In genomic region chr9:120892748-120893584, GRCh38 we compare ENCODE assay signal across 1 cellular context.
TF ChIP-seq lines count a peak whose summit lies in the region.

No MANE protein-coding gene starts in this region.

TF ChIP-seq in K562, 482 proteins besides CTCF, POLR2A, EP300 and RAD21 (continued from another document):
- TF ChIP-seq, protein P1, sequence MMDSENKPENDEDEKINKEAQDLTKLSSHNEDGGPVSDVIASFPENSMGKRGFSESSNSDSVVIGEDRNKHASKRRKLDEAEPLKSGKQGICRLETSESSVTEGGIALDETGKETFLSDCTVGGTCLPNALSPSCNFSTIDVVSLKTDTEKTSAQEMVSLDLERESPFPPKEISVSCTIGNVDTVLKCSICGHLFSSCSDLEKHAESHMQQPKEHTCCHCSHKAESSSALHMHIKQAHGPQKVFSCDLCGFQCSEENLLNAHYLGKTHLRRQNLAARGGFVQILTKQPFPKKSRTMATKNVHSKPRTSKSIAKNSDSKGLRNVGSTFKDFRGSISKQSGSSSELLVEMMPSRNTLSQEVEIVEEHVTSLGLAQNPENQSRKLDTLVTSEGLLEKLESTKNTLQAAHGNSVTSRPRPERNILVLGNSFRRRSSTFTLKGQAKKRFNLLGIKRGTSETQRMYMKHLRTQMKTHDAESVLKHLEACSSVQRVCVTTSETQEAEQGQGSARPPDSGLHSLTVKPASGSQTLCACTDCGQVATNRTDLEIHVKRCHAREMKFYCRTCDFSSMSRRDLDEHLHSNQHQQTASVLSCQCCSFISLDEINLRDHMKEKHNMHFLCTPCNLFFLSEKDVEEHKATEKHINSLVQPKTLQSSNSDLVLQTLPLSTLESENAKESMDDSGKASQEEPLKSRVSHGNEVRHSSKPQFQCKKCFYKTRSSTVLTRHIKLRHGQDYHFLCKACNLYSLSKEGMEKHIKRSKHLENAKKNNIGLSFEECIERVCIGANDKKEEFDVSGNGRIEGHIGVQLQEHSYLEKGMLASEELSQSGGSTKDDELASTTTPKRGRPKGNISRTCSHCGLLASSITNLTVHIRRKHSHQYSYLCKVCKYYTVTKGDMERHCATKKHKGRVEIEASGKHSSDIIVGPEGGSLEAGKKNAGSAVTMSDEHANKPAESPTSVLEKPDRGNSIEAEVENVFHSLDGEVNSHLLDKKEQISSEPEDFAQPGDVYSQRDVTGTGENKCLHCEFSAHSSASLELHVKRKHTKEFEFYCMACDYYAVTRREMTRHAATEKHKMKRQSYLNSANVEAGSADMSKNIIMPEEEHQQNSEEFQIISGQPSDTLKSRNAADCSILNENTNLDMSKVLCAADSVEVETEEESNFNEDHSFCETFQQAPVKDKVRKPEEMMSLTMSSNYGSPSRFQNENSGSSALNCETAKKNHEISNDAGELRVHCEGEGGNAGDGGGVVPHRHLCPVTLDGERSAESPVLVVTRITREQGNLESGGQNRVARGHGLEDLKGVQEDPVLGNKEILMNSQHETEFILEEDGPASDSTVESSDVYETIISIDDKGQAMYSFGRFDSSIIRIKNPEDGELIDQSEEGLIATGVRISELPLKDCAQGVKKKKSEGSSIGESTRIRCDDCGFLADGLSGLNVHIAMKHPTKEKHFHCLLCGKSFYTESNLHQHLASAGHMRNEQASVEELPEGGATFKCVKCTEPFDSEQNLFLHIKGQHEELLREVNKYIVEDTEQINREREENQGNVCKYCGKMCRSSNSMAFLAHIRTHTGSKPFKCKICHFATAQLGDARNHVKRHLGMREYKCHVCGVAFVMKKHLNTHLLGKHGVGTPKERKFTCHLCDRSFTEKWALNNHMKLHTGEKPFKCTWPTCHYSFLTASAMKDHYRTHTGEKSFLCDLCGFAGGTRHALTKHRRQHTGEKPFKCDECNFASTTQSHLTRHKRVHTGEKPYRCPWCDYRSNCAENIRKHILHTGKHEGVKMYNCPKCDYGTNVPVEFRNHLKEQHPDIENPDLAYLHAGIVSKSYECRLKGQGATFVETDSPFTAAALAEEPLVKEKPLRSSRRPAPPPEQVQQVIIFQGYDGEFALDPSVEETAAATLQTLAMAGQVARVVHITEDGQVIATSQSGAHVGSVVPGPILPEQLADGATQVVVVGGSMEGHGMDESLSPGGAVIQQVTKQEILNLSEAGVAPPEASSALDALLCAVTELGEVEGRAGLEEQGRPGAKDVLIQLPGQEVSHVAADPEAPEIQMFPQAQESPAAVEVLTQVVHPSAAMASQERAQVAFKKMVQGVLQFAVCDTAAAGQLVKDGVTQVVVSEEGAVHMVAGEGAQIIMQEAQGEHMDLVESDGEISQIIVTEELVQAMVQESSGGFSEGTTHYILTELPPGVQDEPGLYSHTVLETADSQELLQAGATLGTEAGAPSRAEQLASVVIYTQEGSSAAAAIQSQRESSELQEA (IDR thresholded peaks at IDR 0.05; ENCODE audit: low read depth), result no peak
- TF ChIP-seq ZNF146 (CRISPR knock-in tag; IDR thresholded peaks at IDR 0.05; ENCODE audit: unreplicated experiment) (no peak), HDAC8 (tag; IDR thresholded peaks at IDR 0.05) (no peak), PHB2 (IDR thresholded peaks at IDR 0.05; ENCODE audit: low read depth) (no peak)
- TF ChIP-seq, protein P2, sequence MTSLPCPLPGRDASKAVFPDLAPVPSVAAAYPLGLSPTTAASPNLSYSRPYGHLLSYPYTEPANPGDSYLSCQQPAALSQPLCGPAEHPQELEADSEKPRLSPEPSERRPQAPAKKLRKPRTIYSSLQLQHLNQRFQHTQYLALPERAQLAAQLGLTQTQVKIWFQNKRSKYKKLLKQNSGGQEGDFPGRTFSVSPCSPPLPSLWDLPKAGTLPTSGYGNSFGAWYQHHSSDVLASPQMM (CRISPR knock-in tag; IDR thresholded peaks at IDR 0.05), result no peak
